In the genomic region with DNA sequence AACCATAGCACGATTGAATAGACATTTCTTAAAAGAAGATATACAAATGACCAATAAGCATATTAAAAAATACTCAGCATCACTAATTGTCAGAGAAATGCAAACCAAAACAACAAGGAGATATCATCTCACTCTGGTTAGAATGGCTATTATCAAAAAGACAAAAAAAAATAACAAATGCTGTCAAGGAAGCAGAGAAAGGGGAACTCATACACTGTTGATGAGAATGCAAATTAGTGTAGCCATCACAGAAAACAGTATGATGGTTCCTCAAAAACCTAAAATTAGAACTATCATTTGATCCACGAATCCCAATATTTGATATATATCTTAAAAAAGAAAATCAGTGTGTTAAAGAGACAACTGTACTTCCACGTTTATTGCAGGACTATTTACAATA, we compare ENCODE assay signal across 28 cellular contexts.
"Had no signal": no experiment of that assay in that cellular context is flagged by ENCODE, and none has a peak within 500 bp of the region (broad histone marks: within the 10 kb centered on the region; RNA-seq: fewer than 3 reads in every experiment).

No MANE protein-coding gene starts in this region.

- H3K27me3 ChIP-seq: neural progenitor cell, ovary, right lobe of liver, sigmoid colon, stomach, thyroid gland, tibial nerve, upper lobe of left lung, vagina had no signal

- H3K4me1 Mint-ChIP-seq: nephron; neural progenitor cell; stimulated activated effector memory CD8-positive, alpha-beta T cell treated with anti-CD3 and anti-CD28 coated beads, Interleukin-12 subunit alpha, Interleukin-12 subunit beta, amount 100 ng/mL, for 72 hours had no signal

- H3K9me3 Mint-ChIP-seq: natural killer cell had no signal

- H3K4me2 ChIP-seq: neural progenitor cell had no signal

- H3K27ac Mint-ChIP-seq: natural killer cell; nephron; neural progenitor cell; progenitor cell of endocrine pancreas; stimulated activated effector memory CD8-positive, alpha-beta T cell treated with anti-CD3 and anti-CD28 coated beads, Interleukin-12 subunit alpha, Interleukin-12 subunit beta, amount 100 ng/mL, for 72 hours; stimulated activated naive B cell treated with anti-CD40 and anti-IgM and Interleukin-4, amounts not matched to agents 10 μg/mL and 1 μg/mL and 100 μg/mL, for 72 hours; stimulated activated naive CD8-positive, alpha-beta T cell treated with anti-CD3 and anti-CD28 coated beads, Interleukin-15, Interleukin-2, amounts not matched to agents 100 ng/mL and 50 ng/mL, for 24 hours had no signal

- ATAC-seq: natural killer cell; psoas muscle; right cardiac atrium; right lobe of liver; stimulated activated effector memory CD8-positive, alpha-beta T cell treated with anti-CD3 and anti-CD28 coated beads, Interleukin-12 subunit alpha, Interleukin-12 subunit beta, amount 100 ng/mL, for 72 hours; stimulated activated naive B cell treated with anti-CD40 and anti-IgM and Interleukin-4, amounts not matched to agents 10 μg/mL and 1 μg/mL and 100 μg/mL, for 72 hours had no signal

- H3K4me3 ChIP-seq: neural progenitor cell, ovary, psoas muscle, right lobe of liver, sigmoid colon, stomach, thoracic aorta, thyroid gland, tibial nerve, upper lobe of left lung, vagina had no signal

- H3K27ac ChIP-seq: neural progenitor cell, ovary, parathyroid adenoma, psoas muscle, right lobe of liver, sigmoid colon, stomach, thoracic aorta, thyroid gland, tibial nerve, upper lobe of left lung, vagina had no signal

- H2AFZ ChIP-seq: neural progenitor cell, parathyroid adenoma had no signal

- H3K27me3 Mint-ChIP-seq: progenitor cell of endocrine pancreas; stimulated activated naive B cell treated with anti-CD40 and anti-IgM and Interleukin-4, amounts not matched to agents 10 μg/mL and 1 μg/mL and 100 μg/mL, for 72 hours had no signal

- H3K4me3 Mint-ChIP-seq: natural killer cell; nephron; neural progenitor cell; stimulated activated effector memory CD8-positive, alpha-beta T cell treated with anti-CD3 and anti-CD28 coated beads, Interleukin-12 subunit alpha, Interleukin-12 subunit beta, amount 100 ng/mL, for 72 hours; stimulated activated naive B cell treated with anti-CD40 and anti-IgM and Interleukin-4, amounts not matched to agents 10 μg/mL and 1 μg/mL and 100 μg/mL, for 72 hours; stimulated activated naive CD8-positive, alpha-beta T cell treated with anti-CD3 and anti-CD28 coated beads, Interleukin-15, Interleukin-2, amounts not matched to agents 100 ng/mL and 50 ng/mL, for 24 hours had no signal

- H3K4me1 ChIP-seq: parathyroid adenoma, psoas muscle, right lobe of liver, sigmoid colon, stomach, thyroid gland, tibial nerve, upper lobe of left lung, vagina had no signal

- H3K9ac ChIP-seq: neural progenitor cell, parathyroid adenoma had no signal

- DNase-seq: natural killer cell; occipital lobe; ovary; posterior cingulate gyrus; psoas muscle; right cardiac atrium; right lobe of liver; sigmoid colon; small intestine; stimulated activated CD4-positive, alpha-beta T cell treated with anti-CD3 and anti-CD28 coated beads, Interleukin-15, amount 100 ng/mL, for 24 hours; stimulated activated CD4-positive, alpha-beta T cell treated with anti-CD3 and anti-CD28 coated beads, Interleukin-2, amount 100 ng/mL, for 24 hours; stimulated activated CD4-positive, alpha-beta T cell treated with anti-CD3 and anti-CD28 coated beads, Interleukin-2, amount 100 ng/mL, for 48 hours; stimulated activated CD4-positive, alpha-beta T cell treated with anti-CD3 and anti-CD28 coated beads, Interleukin-4, amount 100 ng/mL, for 24 hours; stimulated activated naive B cell treated with anti-CD40 and anti-IgM and Interleukin-4, amounts not matched to agents 10 μg/mL and 1 μg/mL and 100 μg/mL, for 72 hours; stimulated activated naive CD4-positive, alpha-beta T cell treated with Interleukin-2 at 50 U/mL for 16 hours; stomach; thyroid gland; trophoblast cell; upper lobe of left lung had no signal

- H3K36me3 Mint-ChIP-seq: natural killer cell; stimulated activated effector memory CD8-positive, alpha-beta T cell treated with anti-CD3 and anti-CD28 coated beads, Interleukin-12 subunit alpha, Interleukin-12 subunit beta, amount 100 ng/mL, for 72 hours had no signal

- H3K79me2 ChIP-seq: parathyroid adenoma had no signal
